1 cellular context compared by ENCODE assay signal in the genomic region with DNA sequence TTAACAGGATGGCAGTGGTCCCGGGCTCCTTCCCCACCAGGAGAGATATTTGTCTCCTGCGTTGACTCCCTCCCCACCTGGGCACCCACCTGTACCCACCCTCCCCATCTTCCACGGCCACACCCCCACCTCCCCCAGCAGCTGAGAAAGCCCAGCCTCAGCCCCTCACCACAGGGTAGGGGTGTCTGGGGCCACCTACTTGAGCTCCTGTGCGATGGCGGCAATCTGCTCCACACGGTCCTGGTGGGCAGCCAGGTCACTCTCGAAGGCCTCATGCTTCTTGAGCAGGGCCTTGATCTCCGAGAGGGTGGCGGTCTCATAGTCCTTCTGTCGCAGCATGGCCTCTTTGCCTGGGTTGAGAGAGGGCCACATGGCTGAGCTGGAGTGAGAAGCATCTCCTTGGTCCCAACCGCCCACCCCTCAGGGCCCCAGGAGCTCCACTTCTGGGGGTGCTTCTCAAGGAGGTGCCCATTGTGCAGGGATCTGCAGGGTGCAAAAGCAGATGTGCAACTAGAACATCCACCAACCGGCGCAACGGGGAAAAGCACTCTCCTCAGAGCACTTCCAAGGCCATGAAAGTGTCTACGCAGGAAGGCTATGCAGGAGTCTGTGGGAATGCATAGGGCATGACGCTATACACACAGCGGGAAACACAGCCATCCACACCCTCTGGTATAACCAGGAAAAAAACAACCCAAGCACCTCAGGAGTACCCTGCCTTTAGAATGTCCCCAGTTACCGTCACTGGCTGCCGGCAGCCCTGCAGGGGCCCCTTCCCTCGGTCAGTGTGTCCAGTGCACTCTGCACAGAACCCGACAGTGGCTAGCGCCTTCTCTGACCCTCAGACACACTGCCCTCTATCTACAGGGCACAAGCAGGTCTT.
TF ChIP-seq lines count a peak whose summit lies in the region.

No MANE protein-coding gene starts in this region.

TF ChIP-seq in H1, 55 proteins besides CTCF, POLR2A, EP300 and RAD21:
- no peak for TF ChIP-seq KDM4A (IDR thresholded peaks at IDR 0.05; ENCODE audit: low read depth, low read length, severe bottlenecking)
- no peak for TF ChIP-seq MAFK (IDR thresholded peaks at IDR 0.05; ENCODE audit: low read depth, low read length)
- no peak for TF ChIP-seq SAP30 (IDR thresholded peaks at IDR 0.05; ENCODE audit: insufficient read depth, insufficient replicate concordance, low read length)
- TF ChIP-seq SRF (IDR thresholded peaks at IDR 0.05; ENCODE audit: low read depth, low read length): no peak
- TF ChIP-seq POLR2AphosphoS5 (IDR thresholded peaks at IDR 0.05; ENCODE audit: low read depth, low read length): peak; percentile 41; the same call in 1 of the 2 replicates
- TF ChIP-seq, protein P1, sequence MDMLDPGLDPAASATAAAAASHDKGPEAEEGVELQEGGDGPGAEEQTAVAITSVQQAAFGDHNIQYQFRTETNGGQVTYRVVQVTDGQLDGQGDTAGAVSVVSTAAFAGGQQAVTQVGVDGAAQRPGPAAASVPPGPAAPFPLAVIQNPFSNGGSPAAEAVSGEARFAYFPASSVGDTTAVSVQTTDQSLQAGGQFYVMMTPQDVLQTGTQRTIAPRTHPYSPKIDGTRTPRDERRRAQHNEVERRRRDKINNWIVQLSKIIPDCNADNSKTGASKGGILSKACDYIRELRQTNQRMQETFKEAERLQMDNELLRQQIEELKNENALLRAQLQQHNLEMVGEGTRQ (IDR thresholded peaks at IDR 0.05; ENCODE audit: low read length): no peak
- TF ChIP-seq TEAD4 (IDR thresholded peaks at IDR 0.05; ENCODE audit: low read depth, low read length): no peak
- TF ChIP-seq YY1 (IDR thresholded peaks at IDR 0.05; ENCODE audit: low read depth, low read length): no peak
